7 cellular contexts compared by ENCODE assay signal in genomic region chr13:106083620-106084350, GRCh38.
A peak's percentile ranks its signal among the peaks of the same experiment; 100 is the strongest.
DNase-seq lines count a peak whose midpoint lies in the region; ATAC-seq, FAIRE-seq and TF ChIP-seq lines count a peak whose summit lies in the region.

No MANE protein-coding gene starts in this region.

- no peak for TF ChIP-seq POLR2A in thyroid gland (IDR thresholded peaks at IDR 0.05)
- no peak for TF ChIP-seq POLR2A in GM12892 (IDR thresholded peaks at IDR 0.05; ENCODE audit: low read depth, low read length)

- H3K9me2 ChIP-seq in Karpas-422 (replicated peaks; ENCODE audit: insufficient read depth, low read length), result no peaks in the 10 kb centered on the region

- FAIRE-seq in GM12892 (lab: Jason Lieb, UNC), result no peak

- H3K79me2 ChIP-seq in Karpas-422 (ENCODE audit: low read length), result no peaks in the 10 kb centered on the region

- no peaks in the 10 kb centered on the region for H3K27me3 ChIP-seq in thyroid gland
- H3K27me3 ChIP-seq in Karpas-422 (ENCODE audit: low read length), result no peaks in the 10 kb centered on the region

- TF ChIP-seq CTCF in GM12872 (IDR thresholded peaks at IDR 0.05; ENCODE audit: insufficient read depth, low read depth, low read length) (peak; percentile 47; the same call in 2 of the 3 replicates), thyroid gland (IDR thresholded peaks at IDR 0.05) (peak in 5 of 6 experiments; percentile 21 to 65 (median 57))

- H3K9me3 ChIP-seq in thyroid gland (no peaks in the 10 kb centered on the region), Karpas-422 (ENCODE audit: low read length) (no peaks in the 10 kb centered on the region)

- H3K4me1 ChIP-seq in thyroid gland (no peaks in the 10 kb centered on the region), Karpas-422 (ENCODE audit: low read length) (no peaks in the 10 kb centered on the region)

- WGBS in thyroid gland, 2 donors, result 57 to 66% methylated on average over 3 of the region's 3 CpGs

- H3K4me3 ChIP-seq in thyroid gland (replicated peaks in 1 of 3) (no peak overlapping the region), Karpas-422 (ENCODE audit: low read length) (no peak overlapping the region)

- H3K4me2 ChIP-seq in Karpas-422 (ENCODE audit: low read depth, low read length, poor library complexity, severe bottlenecking), result no peak overlapping the region

- no peak overlapping the region for H3K9ac ChIP-seq in Karpas-422 (ENCODE audit: low read length)

- intact Hi-C loops in thyroid gland (cut with DNase I), result loop anchor here (10.0 kb wide), 1 partner anchor 451 kb away; the partner anchor contains the start of gene EFNB2

- no peaks in the 10 kb centered on the region for H3K36me3 ChIP-seq in thyroid gland
- H3K36me3 ChIP-seq in Karpas-422 (ENCODE audit: insufficient read depth, low read length), result no peaks in the 10 kb centered on the region

- no peak overlapping the region for H2AFZ ChIP-seq in Karpas-422 (ENCODE audit: low read length)

- no peak overlapping the region for H3K27ac ChIP-seq in thyroid gland
- H3K27ac ChIP-seq in Karpas-422 (ENCODE audit: low read length), result no peak overlapping the region

- no peaks in the 10 kb centered on the region for H4K20me1 ChIP-seq in Karpas-422 (ENCODE audit: insufficient read depth, low read depth, low read length)

- ATAC-seq in HG02588 (IDR thresholded peaks at IDR 0.05; ENCODE audit: unreplicated experiment), result peak; percentile 68

- DNase-seq in RPMI7951 (ENCODE audit: low read depth), result peak; percentile 62
- DNase-seq in glomerular visceral epithelial cell (ENCODE audit: extremely low spot score), result peak; percentile 72
- DNase-seq in thyroid gland, result peak; percentile 31 to 40
- no peak for DNase-seq in GM12892 (ENCODE audit: insufficient read length)
- DNase-seq in Karpas-422, result no peak

Comparison
In these comparisons a context has a peak if more than half of its experiments do, and no peak if none do; other contexts are left out.
1. DNase-seq: peak in RPMI7951 (single experiment), glomerular visceral epithelial cell (single experiment) and thyroid gland (2 of 2); none in GM12892 (single experiment) and Karpas-422 (single experiment).